8 cellular contexts compared by ENCODE assay signal in the genomic region with DNA sequence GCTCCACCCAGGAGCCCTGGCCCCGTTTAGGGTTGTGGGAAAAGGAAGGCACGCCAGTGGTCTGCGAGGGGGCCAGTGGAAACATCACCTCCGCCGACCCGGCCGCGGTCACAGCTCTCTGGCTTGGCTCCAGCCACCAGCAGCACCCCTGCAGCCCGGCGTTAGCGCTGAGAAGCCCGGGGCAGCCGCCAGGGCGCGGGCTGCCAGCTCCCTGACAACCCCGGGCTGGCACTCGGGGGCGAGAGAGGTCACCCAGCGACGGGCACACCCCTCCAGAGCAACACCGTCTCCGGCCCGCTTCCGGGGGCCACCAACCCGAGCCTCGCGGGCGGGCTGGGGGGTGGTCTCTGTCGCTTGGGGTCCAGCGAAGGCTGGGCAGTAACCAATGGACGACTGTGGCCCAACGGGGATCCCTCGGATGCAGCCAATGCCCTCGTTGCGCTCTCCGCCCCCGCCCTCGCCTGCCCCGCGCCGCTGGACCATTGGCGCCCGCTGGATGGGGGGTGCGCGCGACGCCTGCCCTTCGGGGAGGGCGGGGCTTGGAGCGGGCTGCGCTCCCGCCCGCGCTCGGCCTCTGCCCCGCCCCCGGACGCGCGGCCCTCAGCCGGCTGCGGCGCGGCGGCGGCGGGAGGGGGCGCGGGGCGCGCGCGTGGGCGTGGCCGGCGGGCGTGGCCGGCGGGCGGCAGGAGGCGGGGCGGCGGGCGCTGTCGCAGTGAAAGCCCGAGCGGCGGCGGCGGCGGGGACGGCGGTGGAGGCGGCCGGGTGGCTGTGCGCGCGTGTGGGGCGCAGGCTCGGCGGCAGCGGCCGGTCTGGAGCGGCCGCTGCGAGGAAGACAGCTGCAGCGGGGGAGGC. TPM values are rescaled to one million over a fixed set of nuclear protein-coding genes. Genes with fewer than 3 reads are reported as not detected.
DNase-seq lines count a peak whose midpoint lies in the region; ATAC-seq, FAIRE-seq and TF ChIP-seq lines count a peak whose summit lies in the region.

A gene (plus strand): TSS at position 712 of the 852 bp plus-strand sequence. CDS start 1,007 bp downstream, outside the sequence.

- H3K4me3 ChIP-seq in Caco-2 (ENCODE audit: low read depth, low read length): peak within 1 kb of the TSS; percentile 60
- H3K4me3 ChIP-seq in naive thymus-derived CD4-positive, alpha-beta T cell (ENCODE audit: low read length): peak within 1 kb of the TSS; percentile 76

- H3K9me3 Mint-ChIP-seq in Caco-2 (ENCODE audit: unreplicated experiment) (no peaks in the 10 kb centered on the region), IgD-negative memory B cell (no peaks in the 10 kb centered on the region)
- H3K9me3 Mint-ChIP-seq in activated T-helper 17 cell treated with anti-CD3 and anti-CD28 coated beads, Interleukin-2, amount 50 U/mL, for 72 hours: no peaks in the 10 kb centered on the region
- peaks cover 0 to 1% (median 0%) of the 10 kb centered on the region in 11 donors for H3K9me3 Mint-ChIP-seq in naive thymus-derived CD4-positive, alpha-beta T cell

- peak; percentile 59 for ATAC-seq in GM21390 (IDR thresholded peaks at IDR 0.05; ENCODE audit: unreplicated experiment)
- peak; percentile 63 for ATAC-seq in activated T-helper 17 cell treated with anti-CD3 and anti-CD28 coated beads, Interleukin-2, amount 50 U/mL, for 72 hours (replicated peaks)
- peak; percentile 91 for ATAC-seq in naive thymus-derived CD4-positive, alpha-beta T cell

- no peaks in the 10 kb centered on the region; the same call in 1 of the 2 replicates for H3K36me3 ChIP-seq in Caco-2 (ENCODE audit: control insufficient read depth, insufficient read depth, low read length)
- peaks cover 0 to 4% (median 0%) of the 10 kb centered on the region in 3 experiments for H3K36me3 ChIP-seq in naive thymus-derived CD4-positive, alpha-beta T cell (ENCODE audit: control insufficient read depth in 2 of 3, insufficient read depth in 3 of 3, low read length in 3 of 3)

- H3K4me1 Mint-ChIP-seq in Caco-2 (ENCODE audit: low read depth, unreplicated experiment) (peaks cover 14% of the 10 kb centered on the region), IgD-negative memory B cell (peaks cover 14 to 22% (median 16%) of the 10 kb centered on the region in 3 donors)
- H3K4me1 Mint-ChIP-seq in activated T-helper 17 cell treated with anti-CD3 and anti-CD28 coated beads, Interleukin-2, amount 50 U/mL, for 72 hours: peaks cover 29% of the 10 kb centered on the region
- peaks cover 36 to 52% (median 45%) of the 10 kb centered on the region in 7 donors for H3K4me1 Mint-ChIP-seq in naive thymus-derived CD4-positive, alpha-beta T cell

- CTCF ChIA-PET in Caco-2 (lab: Charles Lee): interaction anchor here (0.5 to 1.0 kb wide), 3 partner anchors 90 to 232 kb away, joined by 3 to 7 read pairs (median 3); no protein-coding TSS in a partner anchor
- CTCF ChIA-PET in naive thymus-derived CD4-positive, alpha-beta T cell (lab: Charles Lee): no interaction called here

- H3K27ac ChIP-seq in naive thymus-derived CD4-positive, alpha-beta T cell (ENCODE audit: low read depth, low read length): peak within 1 kb of the TSS; percentile 84

- H3K4me1 ChIP-seq in Caco-2: peaks cover 4% of the 10 kb centered on the region; the same call in 1 of the 2 replicates
- H3K4me1 ChIP-seq in naive thymus-derived CD4-positive, alpha-beta T cell (ENCODE audit: control insufficient read depth in 2 of 2, insufficient read depth in 2 of 2, low read length in 2 of 2): peaks cover 13 to 37% of the 10 kb centered on the region in 2 donors

- DNase-seq in Caco-2: peak; percentile 77 to 90
- DNase-seq in RCC 7860 (ENCODE audit: low spot score): peak; percentile 49
- peak; percentile 71 for DNase-seq in fibroblast of peridontal ligament (ENCODE audit: extremely low read depth)
- peak; percentile 71 to 89 (median 85) for DNase-seq in naive thymus-derived CD4-positive, alpha-beta T cell
- peak; percentile 66 to 85 (median 80) for DNase-seq in stimulated activated naive CD4-positive, alpha-beta T cell (lab: John Stamatoyannopoulos, UW)

- no peak for FAIRE-seq in RCC 7860 (lab: Jason Lieb, UNC)

- H3K9me3 ChIP-seq in Caco-2: no peaks in the 10 kb centered on the region
- no peaks in the 10 kb centered on the region for H3K9me3 ChIP-seq in naive thymus-derived CD4-positive, alpha-beta T cell (ENCODE audit: control insufficient read depth in 2 of 3, low read length in 3 of 3)

- intact Hi-C loops in Caco-2 (cut with micrococcal nuclease; ENCODE audit: unreplicated experiment): no loop called here
- intact Hi-C loops in naive thymus-derived CD4-positive, alpha-beta T cell (cut with micrococcal nuclease): loop anchor here in 1 of 2 donors (1.0 to 5.0 kb wide), 6 partner anchors 54 to 856 kb away; a partner anchor contains a TSS

- TF ChIP-seq CTCF in Caco-2 (IDR thresholded peaks at IDR 0.05; ENCODE audit: insufficient read depth in 1 of 2, low read depth in 1 of 2, low read length in 1 of 2, severe bottlenecking in 1 of 2, unreplicated experiment in 1 of 2): peak in 1 of 2 experiments; percentile 50

- H3K27me3 ChIP-seq in Caco-2 (replicated peaks; ENCODE audit: control insufficient read depth, insufficient read depth, low read length): 0 out of 2 replicates have a peak, but pooled peaks cover 1% of the 10 kb centered on the region
- H3K27me3 ChIP-seq in naive thymus-derived CD4-positive, alpha-beta T cell (ENCODE audit: control insufficient read depth in 2 of 2, insufficient read depth in 2 of 2, low read length in 2 of 2): no peaks in the 10 kb centered on the region

- H3K36me3 Mint-ChIP-seq in Caco-2 (ENCODE audit: insufficient read depth, unreplicated experiment) (peaks cover 5% of the 10 kb centered on the region), IgD-negative memory B cell (no peaks in the 10 kb centered on the region)
- no peaks in the 10 kb centered on the region for H3K36me3 Mint-ChIP-seq in activated T-helper 17 cell treated with anti-CD3 and anti-CD28 coated beads, Interleukin-2, amount 50 U/mL, for 72 hours (ENCODE audit: low read depth)
- peaks cover 0 to 28% (median 5%) of the 10 kb centered on the region in 5 donors for H3K36me3 Mint-ChIP-seq in naive thymus-derived CD4-positive, alpha-beta T cell

- H3K27ac Mint-ChIP-seq in Caco-2 (ENCODE audit: unreplicated experiment): no peak within 1 kb of the TSS
- peak within 1 kb of the TSS; percentile 7 to 76 (median 65) for H3K27ac Mint-ChIP-seq in IgD-negative memory B cell
- H3K27ac Mint-ChIP-seq in activated T-helper 17 cell treated with anti-CD3 and anti-CD28 coated beads, Interleukin-2, amount 50 U/mL, for 72 hours: no peak within 1 kb of the TSS
- peak within 1 kb of the TSS; percentile 67 to 93 (median 86) for H3K27ac Mint-ChIP-seq in naive thymus-derived CD4-positive, alpha-beta T cell

- BruUV-seq in Caco-2 (replicated peaks; lab: Mats Ljungman, UMichigan): no TSS peak

- POLR2A ChIA-PET in Caco-2 (lab: Charles Lee): interaction anchor here (0.6 kb wide), 2 partner anchors 44 to 149 kb away, joined by 3 to 6 read pairs; no protein-coding TSS in a partner anchor
- POLR2A ChIA-PET in naive thymus-derived CD4-positive, alpha-beta T cell (lab: Charles Lee): interaction anchor here (0.8 to 10.3 kb wide), 16 partner anchors 10 to 383 kb away, joined by 3 to 81 read pairs (median 6); a partner anchor contains a TSS

- peaks cover 3% of the 10 kb centered on the region for H3K27me3 Mint-ChIP-seq in Caco-2 (ENCODE audit: insufficient read depth, unreplicated experiment)
- H3K27me3 Mint-ChIP-seq in IgD-negative memory B cell: peaks cover 21% of the 10 kb centered on the region
- H3K27me3 Mint-ChIP-seq in activated T-helper 17 cell treated with anti-CD3 and anti-CD28 coated beads, Interleukin-2, amount 50 U/mL, for 72 hours: peaks cover 15% of the 10 kb centered on the region
- H3K27me3 Mint-ChIP-seq in naive thymus-derived CD4-positive, alpha-beta T cell: peaks cover 0 to 72% (median 0%) of the 10 kb centered on the region in 5 donors

- H3K4me3 Mint-ChIP-seq in Caco-2 (ENCODE audit: unreplicated experiment) (peak within 1 kb of the TSS; percentile 66), IgD-negative memory B cell (peak within 1 kb of the TSS; percentile 51 to 89 (median 72))
- H3K4me3 Mint-ChIP-seq in activated T-helper 17 cell treated with anti-CD3 and anti-CD28 coated beads, Interleukin-2, amount 50 U/mL, for 72 hours: peak within 1 kb of the TSS; percentile 89
- peak within 1 kb of the TSS; percentile 78 to 99 (median 86) for H3K4me3 Mint-ChIP-seq in naive thymus-derived CD4-positive, alpha-beta T cell

RNA-seq across cellular contexts. Expression of the gene that starts here (rescaled TPM):
- 2.7 and 3.5 TPM in 2 replicates for total RNA-seq in Caco-2 (2022)
- polyA plus RNA-seq in IgD-negative memory B cell: 0.49 TPM
- 1 to 10 TPM; 6.2 to 7.7 TPM for total RNA-seq in activated T-helper 17 cell treated with anti-CD3 and anti-CD28 coated beads, Interleukin-2, amount 50 U/mL, for 72 hours
- total RNA-seq in naive thymus-derived CD4-positive, alpha-beta T cell: 10 to 100 TPM; 28.8 to 85.5 (median 69.9) TPM
- polyA plus RNA-seq in naive thymus-derived CD4-positive, alpha-beta T cell: 10 to 100 TPM; 16.0 to 30.4 TPM

Comparison
In these comparisons a context has a peak if more than half of its experiments do, and no peak if none do; other contexts are left out.
1. Peak in every context shown above with its lines: DNase-seq, ATAC-seq, H3K4me3 ChIP-seq and H3K27ac ChIP-seq.
2. RNA of the gene that starts here (polyA plus RNA-seq): 16.0 to 30.4 TPM in naive thymus-derived CD4-positive, alpha-beta T cell; 0.49 TPM in IgD-negative memory B cell (single experiment); every median in the first group is over 10 times any median in the second.
3. H3K27ac Mint-ChIP-seq: peak in IgD-negative memory B cell (3 of 3) and naive thymus-derived CD4-positive, alpha-beta T cell (9 of 9); none in Caco-2 (single experiment) and activated T-helper 17 cell treated with anti-CD3 and anti-CD28 coated beads, Interleukin-2, amount 50 U/mL, for 72 hours (single experiment).